ENCODE assay signal across 13 cellular contexts in genomic region chr7:150717821-150718420, GRCh38. TPM values are rescaled to one million over a fixed set of nuclear protein-coding genes. Genes with fewer than 3 reads are reported as not detected.
DNase-seq lines count a peak whose midpoint lies in the region; ATAC-seq and TF ChIP-seq lines count a peak whose summit lies in the region.
"Had no signal": no experiment of that assay in that cellular context is flagged by ENCODE, and none has a peak within 500 bp of the region (broad histone marks: within the 10 kb centered on the region; RNA-seq: fewer than 3 reads in every experiment).

No MANE protein-coding gene starts in this region.

- DNase-seq in activated naive CD4-positive, alpha-beta T cell treated with anti-CD3 and anti-CD28 coated beads for 36 hours = peak; percentile 63
- no peak for DNase-seq in activated naive CD4-positive, alpha-beta T cell treated with Interleukin-2 at 50 U/mL for 16 hours
- DNase-seq in activated T-helper 1 cell treated with anti-CD3 and anti-CD28 coated beads, Interleukin-12 subunit alpha, Interleukin-12 subunit beta, Interleukin-2, Interleukin-4 antibody, amounts not matched to agents 30 ng/mL and 10 ng/mL and 1 ng/mL, durations not matched to agents 14 hours and 24 hours and 36 hours (ENCODE audit: low spot score) = no peak
- DNase-seq in left lung (no peak), upper lobe of left lung (no peak), DMS114 treated with DMSO at 0.1 percent for 48 hours (lab: John Stamatoyannopoulos, UW; ENCODE audit: unreplicated experiment) (no peak)
- DNase-seq in stimulated activated CD4-positive, alpha-beta T cell treated with anti-CD3 and anti-CD28 coated beads, Interleukin-4, amount 100 ng/mL, for 4 hours = no peak
- DNase-seq: NCI-H1694 treated with DMSO at 0.1 percent for 48 hours had no signal

- peaks cover 76% of the 10 kb centered on the region for H3K4me1 Mint-ChIP-seq in activated naive CD4-positive, alpha-beta T cell treated with anti-CD3 and anti-CD28 coated beads for 36 hours (ENCODE audit: low read depth)
- peaks cover 79% of the 10 kb centered on the region for H3K4me1 Mint-ChIP-seq in activated T-helper 1 cell treated with anti-CD3 and anti-CD28 coated beads, Interleukin-12 subunit alpha, Interleukin-12 subunit beta, Interleukin-2, Interleukin-4 antibody, amounts not matched to agents 30 ng/mL and 10 ng/mL and 1 ng/mL, durations not matched to agents 14 hours and 24 hours and 36 hours (ENCODE audit: low read depth)
- H3K4me1 Mint-ChIP-seq: brain had no signal

- TF ChIP-seq POLR2A in upper lobe of left lung (IDR thresholded peaks at IDR 0.05) = peak in 1 of 4 donors; percentile 50

- 47 to 52% methylated on average over 4 of the region's 4 CpGs for WGBS in upper lobe of left lung, 2 donors

- peaks cover 0 to 35% of the 10 kb centered on the region in 2 donors for H3K36me3 ChIP-seq in left lung
- H3K36me3 ChIP-seq in upper lobe of left lung = peaks cover 0 to 30% (median 11%) of the 10 kb centered on the region in 4 donors

- TF ChIP-seq CTCF in left lung (IDR thresholded peaks at IDR 0.05) (no peak), upper lobe of left lung (IDR thresholded peaks at IDR 0.05) (no peak)

- no peaks in the 10 kb centered on the region for H3K27me3 Mint-ChIP-seq in activated naive CD4-positive, alpha-beta T cell treated with anti-CD3 and anti-CD28 coated beads for 36 hours (ENCODE audit: low read depth)
- H3K27me3 Mint-ChIP-seq in activated T-helper 1 cell treated with anti-CD3 and anti-CD28 coated beads, Interleukin-12 subunit alpha, Interleukin-12 subunit beta, Interleukin-2, Interleukin-4 antibody, amounts not matched to agents 30 ng/mL and 10 ng/mL and 1 ng/mL, durations not matched to agents 14 hours and 24 hours and 36 hours (ENCODE audit: insufficient read depth) = no peaks in the 10 kb centered on the region

- H3K9me3 ChIP-seq in left lung (peaks cover 0 to 8% of the 10 kb centered on the region in 2 donors), upper lobe of left lung (peaks cover 0 to 7% (median 0%) of the 10 kb centered on the region in 4 donors)

- no peak for TF ChIP-seq EP300 in upper lobe of left lung (IDR thresholded peaks at IDR 0.05)

- intact Hi-C loops in activated naive CD4-positive, alpha-beta T cell treated with anti-CD3 and anti-CD28 coated beads for 36 hours (cut with micrococcal nuclease) = loop anchor here (5.0 kb wide), 1 partner anchor 86 kb away; the partner anchor contains the start of gene GIMAP6
- intact Hi-C loops in activated T-helper 1 cell treated with anti-CD3 and anti-CD28 coated beads, Interleukin-12 subunit alpha, Interleukin-12 subunit beta, Interleukin-2, Interleukin-4 antibody, amounts not matched to agents 30 ng/mL and 10 ng/mL and 1 ng/mL, durations not matched to agents 14 hours and 24 hours and 36 hours (cut with micrococcal nuclease) = loop anchor here (1.0 kb wide), 1 partner anchor 33 kb away; the partner anchor contains the start of gene GIMAP2
- intact Hi-C loops in left lung (cut with DNase I) = no loop called here

- no peaks in the 10 kb centered on the region for H3K27me3 ChIP-seq in left lung
- no peaks in the 10 kb centered on the region for H3K27me3 ChIP-seq in upper lobe of left lung

- peak overlapping the region; percentile 92 for H3K27ac Mint-ChIP-seq in activated naive CD4-positive, alpha-beta T cell treated with anti-CD3 and anti-CD28 coated beads for 36 hours
- H3K27ac Mint-ChIP-seq in activated T-helper 1 cell treated with anti-CD3 and anti-CD28 coated beads, Interleukin-12 subunit alpha, Interleukin-12 subunit beta, Interleukin-2, Interleukin-4 antibody, amounts not matched to agents 30 ng/mL and 10 ng/mL and 1 ng/mL, durations not matched to agents 14 hours and 24 hours and 36 hours = peak overlapping the region; percentile 75
- H3K27ac Mint-ChIP-seq: brain had no signal

- peaks cover 15% of the 10 kb centered on the region for H3K9me3 Mint-ChIP-seq in activated naive CD4-positive, alpha-beta T cell treated with anti-CD3 and anti-CD28 coated beads for 36 hours
- H3K9me3 Mint-ChIP-seq in activated T-helper 1 cell treated with anti-CD3 and anti-CD28 coated beads, Interleukin-12 subunit alpha, Interleukin-12 subunit beta, Interleukin-2, Interleukin-4 antibody, amounts not matched to agents 30 ng/mL and 10 ng/mL and 1 ng/mL, durations not matched to agents 14 hours and 24 hours and 36 hours = peaks cover 12% of the 10 kb centered on the region

- H3K4me1 ChIP-seq in left lung = peaks cover 0 to 47% of the 10 kb centered on the region in 2 donors
- peaks cover 17 to 35% (median 28%) of the 10 kb centered on the region in 4 donors for H3K4me1 ChIP-seq in upper lobe of left lung

- H3K4me3 ChIP-seq in left lung (peak overlapping the region; percentile 10 to 57), upper lobe of left lung (peak overlapping the region; percentile 32 to 64 (median 50))

- CTCF ChIA-PET in activated naive CD4-positive, alpha-beta T cell treated with anti-CD3 and anti-CD28 coated beads for 36 hours (lab: Charles Lee) = interaction anchor here (0.6 to 4.9 kb wide), 9 partner anchors 10 to 203 kb away, joined by 3 to 25 read pairs (median 4); partner anchors contain the start of genes GIMAP4 and GIMAP7

- peaks cover 65% of the 10 kb centered on the region for H3K36me3 Mint-ChIP-seq in activated naive CD4-positive, alpha-beta T cell treated with anti-CD3 and anti-CD28 coated beads for 36 hours (ENCODE audit: low read depth)
- H3K36me3 Mint-ChIP-seq in activated T-helper 1 cell treated with anti-CD3 and anti-CD28 coated beads, Interleukin-12 subunit alpha, Interleukin-12 subunit beta, Interleukin-2, Interleukin-4 antibody, amounts not matched to agents 30 ng/mL and 10 ng/mL and 1 ng/mL, durations not matched to agents 14 hours and 24 hours and 36 hours (ENCODE audit: low read depth) = peaks cover 56% of the 10 kb centered on the region
- H3K36me3 Mint-ChIP-seq: brain had no signal

- peak overlapping the region; percentile 97 for H3K4me3 Mint-ChIP-seq in activated naive CD4-positive, alpha-beta T cell treated with anti-CD3 and anti-CD28 coated beads for 36 hours
- peak overlapping the region; percentile 97 for H3K4me3 Mint-ChIP-seq in activated T-helper 1 cell treated with anti-CD3 and anti-CD28 coated beads, Interleukin-12 subunit alpha, Interleukin-12 subunit beta, Interleukin-2, Interleukin-4 antibody, amounts not matched to agents 30 ng/mL and 10 ng/mL and 1 ng/mL, durations not matched to agents 14 hours and 24 hours and 36 hours
- H3K4me3 Mint-ChIP-seq: brain had no signal

- ATAC-seq in left lung (peak; percentile 18), upper lobe of left lung (ENCODE audit: low FRiP score in 2 of 2) (peak in 1 of 2 donors; percentile 40), HG02884 (IDR thresholded peaks at IDR 0.05; ENCODE audit: unreplicated experiment) (no peak)
- ATAC-seq: Panc1 had no signal

- peak overlapping the region; percentile 57 to 79 for H3K27ac ChIP-seq in left lung
- peak overlapping the region; percentile 76 to 91 (median 84) for H3K27ac ChIP-seq in upper lobe of left lung

RNA-seq across cellular contexts. Expression of gene GIMAP1, which starts 1.5 kb away (rescaled TPM):
- total RNA-seq in activated naive CD4-positive, alpha-beta T cell treated with anti-CD3 and anti-CD28 coated beads for 36 hours = 1 to 10 TPM; 5.1 to 5.3 TPM
- 4.6 and 4.9 TPM in 2 replicates for total RNA-seq in activated T-helper 1 cell treated with anti-CD3 and anti-CD28 coated beads, Interleukin-12 subunit alpha, Interleukin-12 subunit beta, Interleukin-2, Interleukin-4 antibody, amounts not matched to agents 30 ng/mL and 10 ng/mL and 1 ng/mL, durations not matched to agents 14 hours and 24 hours and 36 hours
- total RNA-seq in left lung (10 to 100 TPM in 1 of 2 donors, 1 to 10 TPM in 1; 5.0 to 11.3 TPM), upper lobe of left lung (10 to 100 TPM in 5 of 6 donors, 1 to 10 TPM in 1; 8.4 to 13.5 (median 12.1) TPM)
- total RNA-seq: fibroblast of villous mesenchyme, renal cortical epithelial cell had no signal

RNA-seq across cellular contexts. Expression of gene GIMAP5, which starts 19.3 kb away (rescaled TPM):
- total RNA-seq in activated naive CD4-positive, alpha-beta T cell treated with anti-CD3 and anti-CD28 coated beads for 36 hours = 10 to 100 TPM; 32.1 to 32.3 TPM
- total RNA-seq in activated T-helper 1 cell treated with anti-CD3 and anti-CD28 coated beads, Interleukin-12 subunit alpha, Interleukin-12 subunit beta, Interleukin-2, Interleukin-4 antibody, amounts not matched to agents 30 ng/mL and 10 ng/mL and 1 ng/mL, durations not matched to agents 14 hours and 24 hours and 36 hours = 53.8 and 59.7 TPM in 2 replicates
- total RNA-seq in left lung (10 to 100 TPM in 1 of 2 donors, 1 to 10 TPM in 1; 9.8 to 37.8 TPM), upper lobe of left lung (100 to 1,000 TPM in 1 of 6 donors, 10 to 100 TPM in 5; 28.0 to 103 (median 41.3) TPM)
- total RNA-seq: fibroblast of villous mesenchyme had no signal

RNA-seq across cellular contexts. Expression of gene GIMAP2, which starts 32.4 kb away (rescaled TPM):
- 10 to 100 TPM; 45.0 to 49.5 TPM for total RNA-seq in activated naive CD4-positive, alpha-beta T cell treated with anti-CD3 and anti-CD28 coated beads for 36 hours
- 24.7 and 29.7 TPM in 2 replicates for total RNA-seq in activated T-helper 1 cell treated with anti-CD3 and anti-CD28 coated beads, Interleukin-12 subunit alpha, Interleukin-12 subunit beta, Interleukin-2, Interleukin-4 antibody, amounts not matched to agents 30 ng/mL and 10 ng/mL and 1 ng/mL, durations not matched to agents 14 hours and 24 hours and 36 hours
- 10 to 100 TPM; 14.7 to 30.6 TPM for total RNA-seq in left lung
- 10 to 100 TPM; 15.5 to 34.0 (median 23.0) TPM for total RNA-seq in upper lobe of left lung

Comparison
In these comparisons a context has a peak if more than half of its experiments do, and no peak if none do; other contexts are left out.
1. intact Hi-C loops: an anchor here in activated naive CD4-positive, alpha-beta T cell treated with anti-CD3 and anti-CD28 coated beads for 36 hours (5.0 kb wide) and activated T-helper 1 cell treated with anti-CD3 and anti-CD28 coated beads, Interleukin-12 subunit alpha, Interleukin-12 subunit beta, Interleukin-2, Interleukin-4 antibody, amounts not matched to agents 30 ng/mL and 10 ng/mL and 1 ng/mL, durations not matched to agents 14 hours and 24 hours and 36 hours (1.0 kb wide); none called in left lung.